ENCODE assay signal across 18 cellular contexts in the genomic region with DNA sequence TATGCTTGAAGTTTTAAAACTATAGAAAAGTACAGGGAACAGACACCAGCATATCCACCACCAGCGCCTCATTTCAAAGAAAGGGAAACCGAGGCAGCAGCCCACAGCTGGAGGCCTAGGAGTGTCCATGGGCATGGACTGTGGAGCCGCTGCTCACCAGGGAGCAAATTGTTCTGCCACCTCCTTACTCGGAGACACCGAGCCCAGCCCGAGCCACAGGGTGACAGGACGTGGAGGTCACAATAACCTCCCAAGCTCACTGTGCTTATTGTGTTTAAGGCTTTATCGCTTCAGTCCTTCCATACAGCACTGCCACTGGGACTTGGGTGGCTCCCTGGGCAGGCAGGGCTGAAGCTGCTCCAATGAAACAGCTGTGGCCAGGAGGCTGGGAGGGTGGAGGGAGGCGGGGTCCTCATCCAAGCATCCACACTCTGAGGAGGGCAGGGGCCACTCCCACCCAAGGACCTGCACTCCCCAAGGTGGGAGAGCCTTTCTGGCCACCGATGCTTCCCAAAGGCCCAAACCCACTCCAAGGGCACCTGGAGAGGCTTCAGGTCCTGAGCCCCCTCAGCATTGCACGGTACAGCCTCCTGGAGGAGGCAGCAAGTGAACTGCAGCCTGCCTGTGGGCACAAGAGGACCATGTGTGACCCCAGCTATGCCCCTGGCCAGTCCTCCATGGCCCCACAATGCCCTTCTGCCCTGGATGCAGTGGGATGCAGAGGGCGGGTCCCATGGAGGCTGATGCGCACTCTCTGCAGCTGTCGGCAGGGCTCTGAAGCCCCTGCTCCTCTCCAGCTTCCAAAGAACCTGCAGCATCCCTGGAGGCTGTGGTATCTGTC. TPM values are rescaled to one million over a fixed set of nuclear protein-coding genes. Genes with fewer than 3 reads are reported as not detected.
A peak's percentile ranks its signal among the peaks of the same experiment; 100 is the strongest.
DNase-seq lines count a peak whose midpoint lies in the region; TF ChIP-seq lines count a peak whose summit lies in the region.
"Had no signal": no experiment of that assay in that cellular context is flagged by ENCODE, and none has a peak within 500 bp of the region (broad histone marks: within the 10 kb centered on the region; RNA-seq: fewer than 3 reads in every experiment).

No MANE protein-coding gene starts in this region.

- peak; percentile 7 for DNase-seq in AG20443 (ENCODE audit: low spot score)
- peak; percentile 11 for DNase-seq in D341Med (ENCODE audit: low spot score)
- no peak for DNase-seq in endothelial cell (ENCODE audit: low spot score)
- no peak for DNase-seq in nephron progenitor cell
- no peak for DNase-seq in CD4-positive, alpha-beta memory T cell
- no peak for DNase-seq in putamen (ENCODE audit: low spot score)
- DNase-seq in NCI-H345 treated with DMSO at 0.1 percent for 48 hours (lab: John Stamatoyannopoulos, UW; ENCODE audit: unreplicated experiment), result no peak
- no peak for DNase-seq in stimulated activated CD8-positive, alpha-beta memory T cell treated with anti-CD3 and anti-CD28 coated beads, Interleukin-4, amount 100 ng/mL, for 48 hours
- DNase-seq: ACHN, BE2C, DMS 273 treated with DMSO at 0.1 percent for 48 hours, GM23248, KG1, NCI-H1092, NCI-H1694, NCI-H446 treated with DMSO at 0.1 percent for 48 hours, NCI-H82, SHP77 had no signal

- H3K27me3 Mint-ChIP-seq in endothelial cell (ENCODE audit: unreplicated experiment) (peaks cover 4% of the 10 kb centered on the region), nephron progenitor cell (ENCODE audit: low read depth, poor library complexity) (peaks cover 9% of the 10 kb centered on the region)
- H3K27me3 Mint-ChIP-seq in CD4-positive, alpha-beta memory T cell, result no peaks in the 10 kb centered on the region

- H3K4me1 Mint-ChIP-seq in endothelial cell (ENCODE audit: unreplicated experiment) (no peaks in the 10 kb centered on the region), nephron progenitor cell (peaks cover 15% of the 10 kb centered on the region)
- H3K4me1 Mint-ChIP-seq in CD4-positive, alpha-beta memory T cell, result peaks cover 0 to 10% (median 3%) of the 10 kb centered on the region in 4 donors

- H3K9me3 ChIP-seq in CD4-positive, alpha-beta memory T cell (ENCODE audit: control insufficient read depth in 1 of 2, low read length in 2 of 2), result no peaks in the 10 kb centered on the region
- H3K9me3 ChIP-seq: BE2C had no signal

- no peaks in the 10 kb centered on the region for H3K27me3 ChIP-seq in CD4-positive, alpha-beta memory T cell (ENCODE audit: insufficient read depth, low read length)
- H3K27me3 ChIP-seq: BE2C had no signal

- no peak overlapping the region for H3K27ac ChIP-seq in CD4-positive, alpha-beta memory T cell (ENCODE audit: low read depth, low read length)
- H3K27ac ChIP-seq: GM23248 had no signal

- H3K36me3 ChIP-seq in CD4-positive, alpha-beta memory T cell (ENCODE audit: insufficient read depth, low read length), result no peaks in the 10 kb centered on the region
- H3K36me3 ChIP-seq: BE2C had no signal

- TF ChIP-seq CTCF in endothelial cell (IDR thresholded peaks at IDR 0.05; ENCODE audit: unreplicated experiment), result no peak
- TF ChIP-seq CTCF in nephron progenitor cell (IDR thresholded peaks at IDR 0.05), result no peak

- intact Hi-C loops in CD4-positive, alpha-beta memory T cell (cut with micrococcal nuclease), result no loop called here

- POLR2A ChIA-PET in CD4-positive, alpha-beta memory T cell (lab: Charles Lee; ENCODE audit: partially characterized antibody), result no interaction called here

- H3K36me3 Mint-ChIP-seq in endothelial cell (ENCODE audit: low read depth, unreplicated experiment) (no peaks in the 10 kb centered on the region), nephron progenitor cell (ENCODE audit: low read depth) (no peaks in the 10 kb centered on the region)
- H3K36me3 Mint-ChIP-seq in CD4-positive, alpha-beta memory T cell, result no peaks in the 10 kb centered on the region

- H3K4me3 Mint-ChIP-seq in endothelial cell (ENCODE audit: unreplicated experiment), result no peak overlapping the region
- no peak overlapping the region for H3K4me3 Mint-ChIP-seq in nephron progenitor cell
- no peak overlapping the region for H3K4me3 Mint-ChIP-seq in CD4-positive, alpha-beta memory T cell

- H3K27ac Mint-ChIP-seq in endothelial cell (ENCODE audit: unreplicated experiment), result peak overlapping the region; percentile 31
- H3K27ac Mint-ChIP-seq in nephron progenitor cell, result peak overlapping the region; percentile 43
- H3K27ac Mint-ChIP-seq in CD4-positive, alpha-beta memory T cell, result peak overlapping the region in 1 of 7 donors; percentile 50

- no peak overlapping the region for H3K4me3 ChIP-seq in CD4-positive, alpha-beta memory T cell (ENCODE audit: low read length in 2 of 2)
- H3K4me3 ChIP-seq: GM23248 had no signal

- H3K4me1 ChIP-seq in CD4-positive, alpha-beta memory T cell (ENCODE audit: insufficient read depth, low read length), result no peaks in the 10 kb centered on the region

- H3K9me3 Mint-ChIP-seq in endothelial cell (ENCODE audit: unreplicated experiment), result no peaks in the 10 kb centered on the region
- H3K9me3 Mint-ChIP-seq in nephron progenitor cell, result peaks cover 13% of the 10 kb centered on the region
- peaks cover 0 to 10% (median 4%) of the 10 kb centered on the region in 8 donors for H3K9me3 Mint-ChIP-seq in CD4-positive, alpha-beta memory T cell

- CTCF ChIA-PET in CD4-positive, alpha-beta memory T cell (lab: Charles Lee; ENCODE audit: partially characterized antibody), result interaction anchor here (1.2 kb wide), 1 partner anchor 21 kb away, joined by 3 read pairs; no protein-coding TSS in a partner anchor

RNA-seq across cellular contexts. Expression of gene RET, which starts 38.7 kb away (rescaled TPM):
- total RNA-seq in endothelial cell (ENCODE audit: unreplicated experiment), result 0.28 TPM
- not detected for total RNA-seq in CD4-positive, alpha-beta memory T cell
- polyA plus RNA-seq in CD4-positive, alpha-beta memory T cell, result not detected
- total RNA-seq: GM23248 had no signal
- polyA plus RNA-seq: GM23248 had no signal

Comparison
In these comparisons a context has a peak if more than half of its experiments do, and no peak if none do; other contexts are left out.
1. DNase-seq: peak in AG20443 (single experiment) and D341Med (single experiment); none in endothelial cell (single experiment), nephron progenitor cell (single experiment), CD4-positive, alpha-beta memory T cell (0 of 5), putamen (single experiment), NCI-H345 treated with DMSO at 0.1 percent for 48 hours (single experiment) and stimulated activated CD8-positive, alpha-beta memory T cell treated with anti-CD3 and anti-CD28 coated beads, Interleukin-4, amount 100 ng/mL, for 48 hours (single experiment).